In the genomic region with DNA sequence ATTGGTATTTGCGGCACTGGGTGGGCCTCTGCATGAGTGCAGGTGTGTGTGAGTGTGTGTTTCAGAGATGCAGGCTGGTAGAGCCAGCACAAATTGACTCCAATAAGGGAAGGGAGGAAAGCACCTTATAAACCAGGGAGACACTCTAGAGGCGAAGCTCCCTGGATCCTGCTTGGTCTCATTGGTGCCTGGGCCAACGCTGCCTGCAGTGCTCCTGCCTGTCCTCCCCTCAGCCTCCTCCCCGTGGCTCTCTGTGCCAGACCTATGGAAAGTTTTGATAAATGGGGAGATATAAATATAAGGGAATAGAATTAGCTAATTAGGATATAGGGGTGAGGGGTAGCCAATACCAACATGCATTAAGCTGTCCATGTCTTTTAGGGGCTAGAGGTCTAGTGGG, we compare ENCODE assay signal across 33 cellular contexts. TPM values are rescaled to one million over a fixed set of nuclear protein-coding genes. Genes with fewer than 3 reads are reported as not detected.
"Had no signal": no experiment of that assay in that cellular context is flagged by ENCODE, and none has a peak within 500 bp of the region (broad histone marks: within the 10 kb centered on the region; RNA-seq: fewer than 3 reads in every experiment).

No MANE protein-coding gene starts in this region.

- H3K27me3 ChIP-seq: ovary, testis, uterus had no signal

- H3K9ac ChIP-seq: neural progenitor cell, parathyroid adenoma had no signal

- H3K9me3 Mint-ChIP-seq: natural killer cell; neural progenitor cell; stimulated activated memory B cell treated with anti-CD40 and anti-IgM and Interleukin-4, amounts not matched to agents 10 μg/mL and 1 μg/mL and 100 μg/mL, for 72 hours; stimulated activated naive CD8-positive, alpha-beta T cell treated with anti-CD3 and anti-CD28 coated beads, Interleukin-15, amount 100 ng/mL, for 72 hours; type B pancreatic cell had no signal

- H3K27ac ChIP-seq: neural progenitor cell, ovary, parathyroid adenoma, psoas muscle, skin epidermis, spleen, suprapubic skin, testis, tibial artery, transverse colon, upper lobe of right lung, uterus had no signal

- H3K4me1 ChIP-seq: parathyroid adenoma, psoas muscle, testis, upper lobe of right lung, uterus had no signal

- H2AFZ ChIP-seq: neural progenitor cell, parathyroid adenoma had no signal

- H3K9me3 ChIP-seq: ovary, psoas muscle, spleen, suprapubic skin, testis, tibial artery, transverse colon, upper lobe of right lung, uterus had no signal

- H3K36me3 ChIP-seq: neural progenitor cell, ovary, spleen, suprapubic skin, tibial artery, transverse colon, upper lobe of right lung, uterus had no signal

- H3K36me3 Mint-ChIP-seq: natural killer cell; neural progenitor cell; stimulated activated memory B cell treated with anti-CD40 and anti-IgM and Interleukin-4, amounts not matched to agents 10 μg/mL and 1 μg/mL and 100 μg/mL, for 72 hours; type B pancreatic cell had no signal

- H3K27ac Mint-ChIP-seq: natural killer cell; nephron; neural progenitor cell; progenitor cell of endocrine pancreas; stimulated activated memory B cell treated with anti-CD40 and anti-IgM and Interleukin-4, amounts not matched to agents 10 μg/mL and 1 μg/mL and 100 μg/mL, for 72 hours; stimulated activated naive CD8-positive, alpha-beta T cell treated with anti-CD3 and anti-CD28 coated beads, Interleukin-15, amount 100 ng/mL, for 72 hours; type B pancreatic cell had no signal

- H3K79me2 ChIP-seq: parathyroid adenoma had no signal

- H3K4me3 ChIP-seq: neural progenitor cell, ovary, psoas muscle, skin epidermis, smooth muscle cell, spleen, suprapubic skin, testis, tibial artery, transverse colon, upper lobe of right lung, uterus had no signal

- H3K4me2 ChIP-seq: neural progenitor cell, smooth muscle cell had no signal

- H3K4me3 Mint-ChIP-seq: natural killer cell; nephron; neural progenitor cell; stimulated activated memory B cell treated with anti-CD40 and anti-IgM and Interleukin-4, amounts not matched to agents 10 μg/mL and 1 μg/mL and 100 μg/mL, for 72 hours; stimulated activated naive CD8-positive, alpha-beta T cell treated with anti-CD3 and anti-CD28 coated beads, Interleukin-15, amount 100 ng/mL, for 72 hours; type B pancreatic cell had no signal

- DNase-seq: natural killer cell; occipital lobe; ovary; psoas muscle; right cardiac atrium; stimulated activated CD4-positive, alpha-beta T cell treated with anti-CD3 and anti-CD28 coated beads, Interleukin-12 subunit alpha, Interleukin-12 subunit beta, amount 100 ng/mL, for 4 hours; stimulated activated CD4-positive, alpha-beta T cell treated with anti-CD3 and anti-CD28 coated beads, Interleukin-1b, Interleukin-23, amount 100 ng/mL, for 48 hours; stimulated activated CD4-positive, alpha-beta T cell treated with anti-CD3 and anti-CD28 coated beads, Interleukin-4, amount 100 ng/mL, for 1 hour; stimulated activated CD4-positive, alpha-beta T cell treated with anti-CD3 and anti-CD28 coated beads, Interleukin-4, amount 100 ng/mL, for 4 hours; stimulated activated CD8-positive, alpha-beta memory T cell treated with anti-CD3 and anti-CD28 coated beads, Interleukin-4, amount 100 ng/mL, for 48 hours; stimulated activated naive CD4-positive, alpha-beta T cell; stimulated activated naive CD8-positive, alpha-beta T cell treated with anti-CD3 and anti-CD28 coated beads, Interleukin-15, amount 100 ng/mL, for 72 hours; stimulated activated naive CD8-positive, alpha-beta T cell treated with anti-CD3 and anti-CD28 coated beads, Interleukin-15, Interleukin-2, amounts not matched to agents 100 U/mL and 50 U/mL, for 24 hours; substantia nigra; testis; tibial artery; transverse colon; upper lobe of right lung; uterus had no signal

- ATAC-seq: natural killer cell; psoas muscle; right cardiac atrium; sciatic nerve; stimulated activated memory B cell treated with anti-CD40 and anti-IgM and Interleukin-4, amounts not matched to agents 10 μg/mL and 1 μg/mL and 100 μg/mL, for 72 hours; stimulated activated naive CD8-positive, alpha-beta T cell treated with anti-CD3 and anti-CD28 coated beads, Interleukin-15, amount 100 ng/mL, for 72 hours; stimulated activated naive CD8-positive, alpha-beta T cell treated with anti-CD3 and anti-CD28 coated beads, Interleukin-15, Interleukin-2, amounts not matched to agents 100 U/mL and 50 U/mL, for 24 hours; upper lobe of right lung had no signal

RNA-seq across cellular contexts. Expression of a gene that starts 2.6 kb away (rescaled TPM):
- total RNA-seq: natural killer cell, occipital lobe, osteoblast, progenitor cell of endocrine pancreas, psoas muscle, right cardiac atrium, sciatic nerve, smooth muscle cell, suprapubic skin, transverse colon, upper lobe of right lung, urinary bladder, uterus had no signal
- polyA plus RNA-seq: neural cell, psoas muscle, right cardiac atrium, smooth muscle cell, urinary bladder had no signal

RNA-seq across cellular contexts. Expression of a gene that starts 20.9 kb away (rescaled TPM):
- total RNA-seq: natural killer cell, osteoblast, right cardiac atrium, sciatic nerve, urinary bladder had no signal
- polyA plus RNA-seq: neural cell had no signal

RNA-seq across cellular contexts. Expression of a gene that starts 38.0 kb away (rescaled TPM):
- total RNA-seq: natural killer cell, psoas muscle, right cardiac atrium had no signal
- polyA plus RNA-seq: neural cell had no signal
